Comparison of ENCODE assay signal across 8 cellular contexts in genomic region chr20:31569163-31570020, GRCh38. TPM values are rescaled to one million over a fixed set of nuclear protein-coding genes. Genes with fewer than 3 reads are reported as not detected.
DNase-seq lines count a peak whose midpoint lies in the region; TF ChIP-seq lines count a peak whose summit lies in the region.

No MANE protein-coding gene starts in this region.

- H3K9me3 ChIP-seq in neural cell (ENCODE audit: low read length) = no peaks in the 10 kb centered on the region

- no peaks in the 10 kb centered on the region for H3K9me2 ChIP-seq in neural cell (ENCODE audit: insufficient read depth, low read length)

- H4K20me1 ChIP-seq in neural cell (ENCODE audit: insufficient read depth) = no peaks in the 10 kb centered on the region

- in situ Hi-C loops in GM13977 (cut with MboI; ENCODE audit: low pct_unique_long_range_greater_than_20kb, low sequenced_read_pairs, unreplicated experiment) = no loop called here

- TF ChIP-seq CTCF in 22Rv1 (IDR thresholded peaks at IDR 0.05) (peak; percentile 94), GM13977 (IDR thresholded peaks at IDR 0.05; ENCODE audit: extremely low read depth, insufficient read depth, missing control alignments) (peak; percentile 85), epithelial cell of proximal tubule (conservative IDR thresholded peaks at IDR 0.05; ENCODE audit: low read depth, low read length) (peak; percentile 85), neural cell (IDR thresholded peaks at IDR 0.05; ENCODE audit: poor library complexity, severe bottlenecking) (peak; percentile 91)

- DNase-seq in GM13977 (ENCODE audit: low spot score) = peak; percentile 69
- DNase-seq in NCI-H748 (lab: John Stamatoyannopoulos, UW; ENCODE audit: unreplicated experiment) = peak; percentile 67
- DNase-seq in activated T-cell treated with anti-CD3 and anti-CD28 coated beads for 24 hours (ENCODE audit: low read depth) = peak; percentile 46
- DNase-seq in epithelial cell of proximal tubule (ENCODE audit: low read depth) = no peak
- no peak for DNase-seq in HuH-7.5 (ENCODE audit: low spot score)

- no peak for TF ChIP-seq EP300 in neural cell (conservative IDR thresholded peaks at IDR 0.05; ENCODE audit: poor library complexity, severe bottlenecking)

- peak overlapping the region; percentile 100 for H3K27ac ChIP-seq in 22Rv1
- H3K27ac ChIP-seq in neural cell (ENCODE audit: low read length) = no peak overlapping the region
- H3K27ac ChIP-seq in temporal lobe (ENCODE audit: low read depth, low read length) = peak overlapping the region; percentile 90

- no peaks in the 10 kb centered on the region for H3F3A ChIP-seq in neural cell (ENCODE audit: insufficient read depth, low read length, poor library complexity, severe bottlenecking)

- H3K9ac ChIP-seq in neural cell (ENCODE audit: low read length) = no peak overlapping the region

- H3K27me3 ChIP-seq in neural cell (ENCODE audit: insufficient read depth, low read depth, low read length) = no peaks in the 10 kb centered on the region

- no peaks in the 10 kb centered on the region for H3K79me2 ChIP-seq in neural cell (replicated peaks; ENCODE audit: insufficient read depth, low read length)

- no peak overlapping the region for H3K4me3 ChIP-seq in epithelial cell of proximal tubule (ENCODE audit: low read depth, low read length)
- no peak overlapping the region for H3K4me3 ChIP-seq in neural cell (ENCODE audit: low read length)

- TF ChIP-seq RAD21 in neural cell (conservative IDR thresholded peaks at IDR 0.05) = peak; percentile 74

- no peak overlapping the region for H2AFZ ChIP-seq in neural cell (ENCODE audit: low read depth, low read length)

- H3K36me3 ChIP-seq in neural cell (ENCODE audit: insufficient read depth, low read length) = no peaks in the 10 kb centered on the region

- no peak overlapping the region for H3K4me2 ChIP-seq in neural cell (ENCODE audit: low read length)

TF ChIP-seq in neural cell, 6 proteins besides CTCF, POLR2A, EP300 and RAD21:
- TF ChIP-seq TAF1 (IDR thresholded peaks at IDR 0.05; ENCODE audit: low read depth) = no peak
- TF ChIP-seq REST (IDR thresholded peaks at IDR 0.05; ENCODE audit: borderline replicate concordance) = no peak
- no peak for TF ChIP-seq MXI1 (conservative IDR thresholded peaks at IDR 0.05; ENCODE audit: poor library complexity, severe bottlenecking)
- TF ChIP-seq SMC3 (conservative IDR thresholded peaks at IDR 0.05; ENCODE audit: poor library complexity) = peak; percentile 90

RNA-seq across cellular contexts. Expression of gene ID1, which starts 35.7 kb away (rescaled TPM):
- total RNA-seq in epithelial cell of proximal tubule (237 and 302 TPM in 2 replicates), temporal lobe (35.7 TPM)
- 26.3 and 30.6 TPM in 2 replicates for polyA plus RNA-seq in neural cell
- 24.6 and 26.2 TPM in 2 replicates for polyA minus RNA-seq in neural cell

RNA-seq across cellular contexts. Expression of gene HM13, which starts 55.1 kb away (rescaled TPM):
- 61.1 and 104 TPM in 2 replicates for total RNA-seq in epithelial cell of proximal tubule
- polyA plus RNA-seq in neural cell = 93.1 and 95.4 TPM in 2 replicates
- polyA minus RNA-seq in neural cell = 86.9 and 93.4 TPM in 2 replicates
- total RNA-seq in temporal lobe = 25.8 TPM

Comparison
In these comparisons a context has a peak if more than half of its experiments do, and no peak if none do; other contexts are left out.
1. DNase-seq: peak in GM13977 (single experiment), NCI-H748 (single experiment) and activated T-cell treated with anti-CD3 and anti-CD28 coated beads for 24 hours (single experiment); none in epithelial cell of proximal tubule (single experiment) and HuH-7.5 (single experiment).
2. Peak in every context shown above with its lines, with median percentiles within 50 percentile points of each other: CTCF ChIP-seq.